Comparison of ENCODE assay signal across 5 cellular contexts in the genomic region with DNA sequence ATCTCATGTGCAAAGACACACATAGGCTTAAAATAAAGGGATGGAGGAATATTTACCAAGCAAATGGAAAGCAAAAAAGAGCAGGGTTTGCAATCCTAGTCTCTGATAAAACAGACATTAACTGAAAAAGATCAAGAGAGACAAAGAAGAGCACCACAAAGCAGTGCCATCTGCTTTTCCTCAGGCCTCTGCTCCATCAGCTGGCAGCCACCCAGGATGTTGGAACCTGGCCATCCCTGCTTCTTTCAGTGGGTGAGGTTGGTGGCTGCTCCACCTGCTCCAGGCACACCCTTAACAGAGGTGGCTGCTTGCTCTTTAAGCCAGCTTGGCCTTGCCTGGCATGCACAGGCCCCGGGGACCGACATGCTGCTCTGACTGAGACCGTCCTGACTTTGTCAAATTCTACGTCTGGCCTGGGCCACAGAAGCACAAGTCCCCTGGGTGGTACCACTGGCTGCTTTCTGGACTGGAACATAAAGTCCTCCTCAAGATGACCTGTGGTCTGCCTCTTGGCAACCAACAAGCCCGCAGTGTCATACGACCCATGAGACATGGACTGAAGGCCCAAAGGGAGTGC. TPM values are rescaled to one million over a fixed set of nuclear protein-coding genes. Genes with fewer than 3 reads are reported as not detected.
"Had no signal": no experiment of that assay in that cellular context is flagged by ENCODE, and none has a peak within 500 bp of the region (broad histone marks: within the 10 kb centered on the region; RNA-seq: fewer than 3 reads in every experiment).

No MANE protein-coding gene starts in this region.

RNA-seq across cellular contexts. Expression of gene POTEG, which starts 51.0 kb away (rescaled TPM):
- total RNA-seq: GM23338, H1, H9, HT-29, IMR-90 had no signal
- polyA plus RNA-seq: GM23338, H1, IMR-90 had no signal
